Comparison of ENCODE assay signal across 34 cellular contexts in the genomic region with DNA sequence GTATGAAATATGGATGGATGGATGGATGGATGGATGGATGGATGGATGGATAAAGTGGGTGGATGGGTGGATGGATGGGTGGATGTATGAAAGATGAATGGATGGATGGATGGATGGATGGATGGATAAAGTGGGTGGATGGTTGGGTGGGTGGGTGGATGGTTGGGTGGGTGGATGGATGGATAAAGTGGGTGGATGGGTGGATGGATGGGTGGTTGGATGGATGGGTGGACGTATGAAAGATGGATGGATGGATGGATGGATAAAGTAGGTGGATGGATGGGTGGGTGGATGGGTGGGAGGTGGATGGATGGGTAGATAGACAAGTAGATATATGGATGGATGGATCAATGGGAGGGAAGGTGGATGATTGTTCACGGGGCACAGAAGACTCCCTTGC. TPM values are rescaled to one million over a fixed set of nuclear protein-coding genes. Genes with fewer than 3 reads are reported as not detected.
"Had no signal": no experiment of that assay in that cellular context is flagged by ENCODE, and none has a peak within 500 bp of the region (broad histone marks: within the 10 kb centered on the region; RNA-seq: fewer than 3 reads in every experiment).

No MANE protein-coding gene starts in this region.

- H3K27me3 ChIP-seq: ascending aorta, body of pancreas, brain microvascular endothelial cell, cardiac muscle cell had no signal

- H3K27ac ChIP-seq: adrenal gland, ascending aorta, body of pancreas, brain microvascular endothelial cell, breast epithelium, cardiac muscle cell had no signal

- H3K36me3 ChIP-seq: adrenal gland, ascending aorta, brain microvascular endothelial cell, breast epithelium, cardiac muscle cell had no signal

- H3K9me3 ChIP-seq: adrenal gland, ascending aorta, body of pancreas had no signal

- H3K4me3 ChIP-seq: adrenal gland, ascending aorta, body of pancreas, breast epithelium, cardiac muscle cell had no signal

- ATAC-seq: activated naive CD4-positive, alpha-beta T cell treated with anti-CD3 and anti-CD28 coated beads, Interleukin-2, amount 50 U/mL, for 72 hours; activated naive CD8-positive, alpha-beta T cell treated with anti-CD3 and anti-CD28 coated beads, Interleukin-2, amount 50 U/mL, for 24 hours; activated T-cell treated with anti-CD3 and anti-CD28 coated beads, Interleukin-2, amount 50 U/mL, for 4 hours; activated T-cell treated with anti-CD3 and anti-CD28 coated beads, Interleukin-2, amount 50 U/mL, for 72 hours; activated T-helper 17 cell treated with anti-CD3 and anti-CD28 coated beads, Interleukin-2, amount 50 U/mL, for 72 hours; body of pancreas had no signal

- H3K4me1 ChIP-seq: adrenal gland, ascending aorta, body of pancreas, breast epithelium had no signal

- DNase-seq: activated effector memory CD4-positive, alpha-beta T cell treated with anti-CD3 and anti-CD28 coated beads, Interleukin-2, amount 50 U/mL, for 16 hours; activated effector memory CD4-positive, alpha-beta T cell treated with Interleukin-2 at 50 U/mL for 16 hours; activated gamma-delta T cell; activated gamma-delta T cell treated with Interleukin-2 at 50 U/mL for 16 hours; activated naive CD4-positive, alpha-beta T cell; activated naive CD4-positive, alpha-beta T cell treated with anti-CD3 and anti-CD28 coated beads for 36 hours; activated naive CD4-positive, alpha-beta T cell treated with anti-CD3 and anti-CD28 coated beads, Interleukin-2, amount 10 ng/mL, durations not matched to agents 7 days and 5 days; activated naive CD4-positive, alpha-beta T cell treated with anti-CD3 and anti-CD28 coated beads, Interleukin-2, amount 50 U/mL, for 16 hours; activated naive CD4-positive, alpha-beta T cell treated with Interleukin-2 at 50 U/mL for 16 hours; activated naive CD8-positive, alpha-beta T cell treated with anti-CD3 and anti-CD28 coated beads for 36 hours; activated naive CD8-positive, alpha-beta T cell treated with anti-CD3 and anti-CD28 coated beads, Interleukin-2, amount 10 ng/mL, durations not matched to agents 7 days and 5 days; activated naive CD8-positive, alpha-beta T cell treated with anti-CD3 and anti-CD28 coated beads, Interleukin-2, amount 50 U/mL, for 24 hours; activated T-cell treated with anti-CD3 and anti-CD28 coated beads, Interleukin-2, amount 50 U/mL, for 24 hours; activated T-cell treated with anti-CD3 and anti-CD28 coated beads, Interleukin-2, amount 50 U/mL, for 4 hours; activated T-cell treated with anti-CD3 and anti-CD28 coated beads, Interleukin-2, amount 50 U/mL, for 48 hours; activated T-cell treated with anti-CD3 and anti-CD28 coated beads, Interleukin-2, amount 50 U/mL, for 72 hours; adrenal gland; amniotic stem cell; amygdala; anterior cingulate cortex; aorta; body of pancreas; brain microvascular endothelial cell; caudate nucleus; central memory CD4-positive, alpha-beta T cell; cerebellar nuclear complex had no signal

RNA-seq across cellular contexts. Expression of a gene that starts 19.0 kb away (rescaled TPM):
- total RNA-seq: activated naive CD4-positive, alpha-beta T cell treated with anti-CD3 and anti-CD28 coated beads for 36 hours; activated naive CD8-positive, alpha-beta T cell treated with anti-CD3 and anti-CD28 coated beads for 36 hours; activated naive CD8-positive, alpha-beta T cell treated with anti-CD3 and anti-CD28 coated beads, Interleukin-2, amount 10 ng/mL, durations not matched to agents 7 days and 5 days; activated T-cell treated with anti-CD3 and anti-CD28 coated beads, Interleukin-2, amount 50 U/mL, for 4 hours; activated T-helper 1 cell treated with anti-CD3 and anti-CD28 coated beads, Interleukin-12 subunit alpha, Interleukin-12 subunit beta, Interleukin-2, Interleukin-4 antibody, amounts not matched to agents 30 ng/mL and 10 ng/mL and 1 ng/mL, durations not matched to agents 14 hours and 24 hours and 36 hours; activated T-helper 17 cell treated with anti-CD3 and anti-CD28 coated beads, Interleukin-2, amount 50 U/mL, for 72 hours; activated T-helper 2 cell treated with anti-CD3 and anti-CD28 coated beads, Interferon-gamma antibody, Interleukin-2, Interleukin-4, amounts not matched to agents 10 μg/mL and 5 μg/mL and 100 μg/mL, durations not matched to agents 14 hours and 24 hours and 36 hours; aorta; ascending aorta; bronchial epithelial cell had no signal
- polyA plus RNA-seq: aorta had no signal
